Comparison of ENCODE assay signal across 14 cellular contexts in the genomic region with DNA sequence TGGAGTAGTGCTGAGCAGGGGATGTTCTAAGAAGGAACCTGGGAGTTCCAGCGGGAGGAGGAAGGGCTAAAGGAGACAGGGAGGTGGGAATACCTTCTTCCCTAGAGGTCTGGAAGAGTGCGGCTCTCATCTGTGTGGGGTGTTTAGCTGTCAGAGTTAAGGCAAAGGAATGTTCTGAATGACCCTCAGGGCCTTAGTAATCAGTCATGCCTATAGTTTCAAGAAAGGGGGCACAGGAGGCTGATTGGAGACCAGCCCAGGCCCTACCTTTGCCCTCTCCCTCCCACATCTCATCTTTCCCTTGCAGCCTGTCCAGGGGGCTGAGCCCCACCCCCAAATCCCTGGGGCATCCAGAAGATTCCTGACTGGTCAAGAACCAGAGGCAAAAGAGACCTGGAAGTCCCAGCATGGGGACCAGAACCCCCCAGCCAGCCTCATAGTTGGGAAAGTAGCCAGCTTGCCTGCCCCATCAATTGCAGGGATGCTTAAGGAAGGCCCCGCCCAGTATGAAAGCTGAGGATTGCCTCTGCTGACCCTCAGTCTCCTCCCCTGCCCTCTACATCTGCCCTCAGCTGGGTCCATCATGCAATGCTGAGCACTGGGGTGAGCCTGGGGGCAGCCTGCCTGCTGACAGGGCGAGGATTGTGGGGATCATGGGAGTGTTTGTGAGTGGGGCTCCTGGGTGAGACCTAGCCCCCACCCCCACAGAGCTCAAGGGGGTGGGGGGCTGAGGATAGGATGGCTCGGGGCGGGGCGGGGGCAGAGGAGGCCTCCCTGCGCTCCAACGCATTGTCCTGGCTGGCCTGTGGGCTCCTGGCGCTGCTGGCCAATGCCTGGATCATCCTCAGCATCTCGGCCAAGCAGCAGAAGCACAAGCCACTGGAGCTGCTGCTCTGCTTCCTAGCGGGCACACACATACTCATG. TPM values are rescaled to one million over a fixed set of nuclear protein-coding genes. Genes with fewer than 3 reads are reported as not detected.
DNase-seq lines count a peak whose midpoint lies in the region; FAIRE-seq and TF ChIP-seq lines count a peak whose summit lies in the region.
"Had no signal": no experiment of that assay in that cellular context is flagged by ENCODE, and none has a peak within 500 bp of the region (broad histone marks: within the 10 kb centered on the region; RNA-seq: fewer than 3 reads in every experiment).

No MANE protein-coding gene starts in this region.

- H3K9me3 Mint-ChIP-seq in glutamatergic neuron (ENCODE audit: unreplicated experiment): peaks cover 32% of the 10 kb centered on the region
- H3K9me3 Mint-ChIP-seq: activated naive CD8-positive, alpha-beta T cell treated with anti-CD3 and anti-CD28 coated beads, Interleukin-2, amount 50 U/mL, for 24 hours; activated T-cell treated with anti-CD3 and anti-CD28 coated beads, Interleukin-2, amount 50 U/mL, for 4 hours had no signal

- H3K27ac Mint-ChIP-seq in glutamatergic neuron (ENCODE audit: unreplicated experiment): peak overlapping the region; percentile 66
- H3K27ac Mint-ChIP-seq: activated naive CD8-positive, alpha-beta T cell treated with anti-CD3 and anti-CD28 coated beads, Interleukin-2, amount 50 U/mL, for 24 hours had no signal

- DNase-seq in M059J (ENCODE audit: low read depth) (peak; percentile 12), glutamatergic neuron (no peak), urothelium cell line (ENCODE audit: low spot score) (no peak), DMS153 treated with DMSO at 0.1 percent for 48 hours (lab: John Stamatoyannopoulos, UW; ENCODE audit: unreplicated experiment) (no peak), NCI-H1092 (lab: John Stamatoyannopoulos, UW) (no peak)
- DNase-seq: activated CD4-positive, alpha-beta T cell treated with anti-CD3 and anti-CD28 coated beads, Interleukin-2, amount 50 U/mL, for 4 hours; activated naive CD8-positive, alpha-beta T cell treated with anti-CD3 and anti-CD28 coated beads, Interleukin-2, amount 50 U/mL, for 24 hours; activated T-cell treated with anti-CD3 and anti-CD28 coated beads, Interleukin-2, amount 50 U/mL, for 4 hours; HCEC 1CT; left ventricle myocardium inferior; NCI-H1694; NCI-H446 had no signal

- H3K4me3 Mint-ChIP-seq in glutamatergic neuron (ENCODE audit: unreplicated experiment): peak overlapping the region; percentile 99
- H3K4me3 Mint-ChIP-seq: activated naive CD8-positive, alpha-beta T cell treated with anti-CD3 and anti-CD28 coated beads, Interleukin-2, amount 50 U/mL, for 24 hours; activated T-cell treated with anti-CD3 and anti-CD28 coated beads, Interleukin-2, amount 50 U/mL, for 4 hours had no signal

- H3K4me1 Mint-ChIP-seq in glutamatergic neuron (ENCODE audit: low read depth, unreplicated experiment): peaks cover 47% of the 10 kb centered on the region

- peak; percentile 46 for FAIRE-seq in urothelium cell line (lab: Jason Lieb, UNC)
- FAIRE-seq: endometrium, GM18507 had no signal

- H3K36me3 Mint-ChIP-seq in glutamatergic neuron (ENCODE audit: unreplicated experiment): peaks cover 7% of the 10 kb centered on the region

- TF ChIP-seq CTCF in glutamatergic neuron (IDR thresholded peaks at IDR 0.05; ENCODE audit: partially characterized antibody, unreplicated experiment): no peak

- H3K27me3 Mint-ChIP-seq in glutamatergic neuron (ENCODE audit: unreplicated experiment): peaks cover 36% of the 10 kb centered on the region

RNA-seq across cellular contexts. Expression of gene GPR162, which starts 1.8 kb away (rescaled TPM):
- 2.1 TPM in 1 of 2 replicates, not detected in the other for total RNA-seq in M059J (2014; rRNA removed; shearing (Covaris generic))
- total RNA-seq in glutamatergic neuron (ENCODE audit: unreplicated experiment): 145 TPM

RNA-seq across cellular contexts. Expression of gene P3H3, which starts 4.8 kb away (rescaled TPM):
- total RNA-seq in M059J (2014; rRNA removed; shearing (Covaris generic)): 18.8 and 34.4 TPM in 2 replicates
- total RNA-seq in glutamatergic neuron (ENCODE audit: unreplicated experiment): 58.4 TPM

RNA-seq across cellular contexts. Expression of gene GNB3, which starts 17.3 kb away (rescaled TPM):
- total RNA-seq in M059J (2014; rRNA removed; shearing (Covaris generic)): 0.57 TPM in 1 of 2 replicates, not detected in the other
- 45.7 TPM for total RNA-seq in glutamatergic neuron (ENCODE audit: unreplicated experiment)

RNA-seq across cellular contexts. Expression of gene CDCA3, which starts 27.7 kb away (rescaled TPM):
- 123 and 126 TPM in 2 replicates for total RNA-seq in M059J (2014; rRNA removed; shearing (Covaris generic))
- 5.2 TPM for total RNA-seq in glutamatergic neuron (ENCODE audit: unreplicated experiment)

RNA-seq across cellular contexts. Expression of gene USP5, which starts 28.5 kb away (rescaled TPM):
- total RNA-seq in M059J (2014; rRNA removed; shearing (Covaris generic)): 47.3 and 79.3 TPM in 2 replicates
- 141 TPM for total RNA-seq in glutamatergic neuron (ENCODE audit: unreplicated experiment)

Comparison
In these comparisons a context has a peak if more than half of its experiments do, and no peak if none do; other contexts are left out.
1. RNA of gene GPR162, which starts 1.8 kb away (total RNA-seq): 145 TPM in glutamatergic neuron (single experiment); 2.1 TPM in M059J; every median in the first group is over 10 times any median in the second.
2. RNA of gene GNB3, which starts 17.3 kb away (total RNA-seq): 45.7 TPM in glutamatergic neuron (single experiment); 0.57 TPM in M059J; every median in the first group is over 10 times any median in the second.